10 cellular contexts compared by ENCODE assay signal in genomic region chr12:54415223-54415929, GRCh38. TPM values are rescaled to one million over a fixed set of nuclear protein-coding genes. Genes with fewer than 3 reads are reported as not detected.
DNase-seq lines count a peak whose midpoint lies in the region; TF ChIP-seq lines count a peak whose summit lies in the region.
"Had no signal": no experiment of that assay in that cellular context is flagged by ENCODE, and none has a peak within 500 bp of the region (broad histone marks: within the 10 kb centered on the region; RNA-seq: fewer than 3 reads in every experiment).

No MANE protein-coding gene starts in this region.

- H3K4me2 ChIP-seq in mammary epithelial cell (ENCODE audit: insufficient read depth, low read depth, low read length), result no peak overlapping the region
- peak overlapping the region; percentile 2 for H3K4me2 ChIP-seq in mesendoderm (ENCODE audit: low read length)
- no peak overlapping the region for H3K4me2 ChIP-seq in SK-N-SH
- no peak overlapping the region for H3K4me2 ChIP-seq in PC-9

- H3K9ac ChIP-seq in mammary epithelial cell (ENCODE audit: insufficient read depth, low read length) (no peak overlapping the region), mesendoderm (ENCODE audit: low read length) (peak overlapping the region; percentile 36), SK-N-SH (no peak overlapping the region)

- H2BK15ac ChIP-seq in mesendoderm (replicated peaks; ENCODE audit: low read depth), result no peak overlapping the region

- TF ChIP-seq RAD21 in SK-N-SH (IDR thresholded peaks at IDR 0.05; ENCODE audit: low read length), result no peak

- no peaks in the 10 kb centered on the region for H3K27me3 ChIP-seq in mammary epithelial cell (ENCODE audit: insufficient read depth, low read length)
- no peaks in the 10 kb centered on the region for H3K27me3 ChIP-seq in mesendoderm (ENCODE audit: insufficient read depth, low read length, poor library complexity)
- H3K27me3 ChIP-seq in SK-N-SH (ENCODE audit: insufficient read depth), result no peaks in the 10 kb centered on the region
- no peaks in the 10 kb centered on the region for H3K27me3 ChIP-seq in PC-9 (ENCODE audit: insufficient read depth, low read depth)
- H3K27me3 ChIP-seq: pancreas had no signal

- H3K4me3 Mint-ChIP-seq in MCF 10A (ENCODE audit: unreplicated experiment), result no peak overlapping the region
- peak overlapping the region; percentile 89 for H3K4me3 Mint-ChIP-seq in activated naive CD8-positive, alpha-beta T cell

- H2AFZ ChIP-seq in mammary epithelial cell (ENCODE audit: low read depth, low read length), result no peak overlapping the region
- H2AFZ ChIP-seq in SK-N-SH (ENCODE audit: low read depth), result no peak overlapping the region
- no peak overlapping the region for H2AFZ ChIP-seq in PC-9

- no peak for DNase-seq in MCF 10A (ENCODE audit: unreplicated experiment)
- no peak for DNase-seq in mammary epithelial cell
- DNase-seq in mesendoderm, result no peak
- DNase-seq in pons (ENCODE audit: low spot score), result no peak
- no peak for DNase-seq in SK-N-SH
- DNase-seq in PC-9, result no peak
- DNase-seq: NCI-H1417, pancreas had no signal

- H3F3A ChIP-seq in SK-N-SH (replicated peaks; ENCODE audit: insufficient read depth), result peaks cover 28% of the 10 kb centered on the region
- peaks cover 24% of the 10 kb centered on the region for H3F3A ChIP-seq in PC-9 (ENCODE audit: insufficient read depth, low read depth)

- peak overlapping the region; percentile 28 for H3K56ac ChIP-seq in mesendoderm (ENCODE audit: low read length)

- H3K27ac Mint-ChIP-seq in MCF 10A (ENCODE audit: low read depth, unreplicated experiment), result peak overlapping the region; percentile 28
- H3K27ac Mint-ChIP-seq in activated naive CD8-positive, alpha-beta T cell, result peak overlapping the region; percentile 94

- H3K4me3 ChIP-seq in mammary epithelial cell (replicated peaks in 1 of 3; ENCODE audit: insufficient read depth in 1 of 3, low read depth in 2 of 3, low read length in 3 of 3) (no peak overlapping the region), mesendoderm (ENCODE audit: low read length) (no peak overlapping the region), urinary bladder (ENCODE audit: low read depth, low read length) (peak overlapping the region; percentile 4), SK-N-SH (ENCODE audit: low read depth in 2 of 2, low read length in 1 of 2) (no peak overlapping the region), PC-9 (no peak overlapping the region)
- H3K4me3 ChIP-seq: pancreas had no signal

- H3K9me3 ChIP-seq in mammary epithelial cell (replicated peaks; ENCODE audit: insufficient read depth, low read length) (no peaks in the 10 kb centered on the region), SK-N-SH (no peaks in the 10 kb centered on the region), PC-9 (ENCODE audit: insufficient read depth, low read depth) (no peaks in the 10 kb centered on the region)
- H3K9me3 ChIP-seq: pancreas had no signal

- H3K9me3 Mint-ChIP-seq in MCF 10A (ENCODE audit: unreplicated experiment), result no peaks in the 10 kb centered on the region
- no peaks in the 10 kb centered on the region for H3K9me3 Mint-ChIP-seq in activated naive CD8-positive, alpha-beta T cell (ENCODE audit: low read depth)

- no peak overlapping the region for H4K5ac ChIP-seq in mesendoderm (ENCODE audit: low read length)

- intact Hi-C loops in MCF 10A (cut with micrococcal nuclease) (no loop called here), mammary epithelial cell (cut with micrococcal nuclease) (no loop called here), PC-9 (cut with micrococcal nuclease; ENCODE audit: unreplicated experiment) (no loop called here)

- H3K9me2 ChIP-seq in SK-N-SH (no peaks in the 10 kb centered on the region), PC-9 (ENCODE audit: insufficient read depth) (no peaks in the 10 kb centered on the region)

- POLR2A ChIA-PET in MCF 10A (lab: Yijun Ruan, JAX), result interaction anchor here (1.2 to 11.6 kb wide), 2 partner anchors 9 to 15 kb away, joined by 3 to 108 read pairs; no protein-coding TSS in a partner anchor
- POLR2A ChIA-PET in SK-N-SH (lab: Yijun Ruan, JAX), result interaction anchor here (1.2 kb wide), 1 partner anchor 13 kb away, joined by 3 read pairs; no protein-coding TSS in a partner anchor
- POLR2A ChIA-PET in PC-9 (lab: Charles Lee; ENCODE audit: unreplicated experiment), result no interaction called here

- no peaks in the 10 kb centered on the region for H3K27me3 Mint-ChIP-seq in MCF 10A (ENCODE audit: insufficient read depth, unreplicated experiment)
- no peaks in the 10 kb centered on the region for H3K27me3 Mint-ChIP-seq in activated naive CD8-positive, alpha-beta T cell

- H4K8ac ChIP-seq in mesendoderm (ENCODE audit: low read depth, low read length), result no peak overlapping the region

- TF ChIP-seq EP300 in SK-N-SH (IDR thresholded peaks at IDR 0.05; ENCODE audit: borderline replicate concordance in 1 of 2, low read depth in 1 of 2, low read length in 1 of 2), result no peak

- peaks cover 33% of the 10 kb centered on the region for H3K79me1 ChIP-seq in mesendoderm (ENCODE audit: low read length)

- H3K36me3 ChIP-seq in mammary epithelial cell (ENCODE audit: insufficient read depth, low read length), result peaks cover 3% of the 10 kb centered on the region
- H3K36me3 ChIP-seq in mesendoderm (ENCODE audit: control insufficient read depth, insufficient read depth, low read length), result peaks cover 3% of the 10 kb centered on the region
- no peaks in the 10 kb centered on the region for H3K36me3 ChIP-seq in urinary bladder (ENCODE audit: insufficient read depth)
- H3K36me3 ChIP-seq in SK-N-SH (replicated peaks in 1 of 2; ENCODE audit: control insufficient read depth in 1 of 2, insufficient read depth in 2 of 2, low read length in 1 of 2), result no peaks in the 10 kb centered on the region
- H3K36me3 ChIP-seq in PC-9 (ENCODE audit: low read depth), result no peaks in the 10 kb centered on the region
- H3K36me3 ChIP-seq: pancreas had no signal

- H3K4ac ChIP-seq in mesendoderm (ENCODE audit: low read depth, low read length), result no peak overlapping the region

- H3K27ac ChIP-seq in mammary epithelial cell (ENCODE audit: insufficient read depth, low read depth, low read length) (no peak overlapping the region), mesendoderm (ENCODE audit: low read depth, low read length) (no peak overlapping the region), urinary bladder (ENCODE audit: low read depth) (no peak overlapping the region), SK-N-SH (ENCODE audit: low read depth in 2 of 2, low read length in 1 of 2) (no peak overlapping the region), PC-9 (no peak overlapping the region)

- no peak overlapping the region for H2BK120ac ChIP-seq in mesendoderm (ENCODE audit: low read depth, low read length)

- H2BK5ac ChIP-seq in mesendoderm (ENCODE audit: low read length), result no peak overlapping the region

- H3K18ac ChIP-seq in mesendoderm (ENCODE audit: low read length), result no peak overlapping the region

- H3K36me3 Mint-ChIP-seq in MCF 10A (ENCODE audit: insufficient read depth, unreplicated experiment), result peaks cover 22% of the 10 kb centered on the region
- H3K36me3 Mint-ChIP-seq in activated naive CD8-positive, alpha-beta T cell, result no peaks in the 10 kb centered on the region

- no peak overlapping the region for H3K23ac ChIP-seq in mesendoderm (ENCODE audit: low read length)

- no TSS peak for BruUV-seq in MCF 10A (replicated peaks; lab: Mats Ljungman, UMichigan)
- BruUV-seq in mammary epithelial cell (replicated peaks; lab: Mats Ljungman, UMichigan), result no TSS peak
- BruUV-seq in PC-9 (replicated peaks; lab: Mats Ljungman, UMichigan), result no TSS peak

- peaks cover 48% of the 10 kb centered on the region for H3K4me1 Mint-ChIP-seq in MCF 10A (ENCODE audit: insufficient read depth, unreplicated experiment)
- H3K4me1 Mint-ChIP-seq in activated naive CD8-positive, alpha-beta T cell (ENCODE audit: low read depth), result peaks cover 76% of the 10 kb centered on the region

- no peaks in the 10 kb centered on the region for H4K20me1 ChIP-seq in mammary epithelial cell (ENCODE audit: insufficient read depth, low read length)
- no peaks in the 10 kb centered on the region for H4K20me1 ChIP-seq in SK-N-SH (ENCODE audit: insufficient read depth)
- H4K20me1 ChIP-seq in PC-9 (ENCODE audit: insufficient read depth), result no peaks in the 10 kb centered on the region

- CTCF ChIA-PET in MCF 10A (lab: Yijun Ruan, JAX) (interaction anchor here (0.6 to 14.2 kb wide), 11 partner anchors 14 to 897 kb away, joined by 3 to 316 read pairs (median 4); no protein-coding TSS in a partner anchor), mammary epithelial cell (lab: Charles Lee; ENCODE audit: low non-redundant PET) (interaction anchor here (1.0 kb wide), 1 partner anchor 57 kb away, joined by 4 read pairs; no protein-coding TSS in a partner anchor), SK-N-SH (lab: Yijun Ruan, JAX) (interaction anchor here (0.7 to 11.8 kb wide), 7 partner anchors 10 to 112 kb away, joined by 3 to 125 read pairs (median 4); no protein-coding TSS in a partner anchor), PC-9 (lab: Charles Lee) (interaction anchor here (0.6 to 1.1 kb wide), 2 partner anchors 27 to 659 kb away, joined by 4 to 8 read pairs; no protein-coding TSS in a partner anchor)

- dilution Hi-C loops in mammary epithelial cell (cut with HindIII; ENCODE audit: low sequenced_read_pairs), result no loop called here

- in situ Hi-C loops in mammary epithelial cell (cut with MboI; ENCODE audit: low sequenced_read_pairs in 2 of 2), result no loop called here

- H3K79me2 ChIP-seq in mammary epithelial cell (ENCODE audit: insufficient read depth, low read length), result peaks cover 85% of the 10 kb centered on the region
- H3K79me2 ChIP-seq in mesendoderm (ENCODE audit: control insufficient read depth, insufficient read depth, low read length), result peaks cover 73% of the 10 kb centered on the region
- peaks cover 81% of the 10 kb centered on the region for H3K79me2 ChIP-seq in SK-N-SH (ENCODE audit: insufficient read depth)
- H3K79me2 ChIP-seq in PC-9 (ENCODE audit: low read depth), result peaks cover 45% of the 10 kb centered on the region

- H3K4me1 ChIP-seq in mammary epithelial cell (ENCODE audit: insufficient read depth, low read length), result peaks cover 59% of the 10 kb centered on the region
- H3K4me1 ChIP-seq in mesendoderm (ENCODE audit: control insufficient read depth, low read depth, low read length), result peaks cover 30% of the 10 kb centered on the region
- peaks cover 1% of the 10 kb centered on the region for H3K4me1 ChIP-seq in urinary bladder (ENCODE audit: insufficient read depth)
- H3K4me1 ChIP-seq in SK-N-SH (ENCODE audit: control insufficient read depth in 1 of 2, insufficient read depth in 2 of 2, low read depth in 1 of 2, low read length in 1 of 2), result peaks cover 0 to 45% of the 10 kb centered on the region in 2 experiments; a peak in 3 of 4 replicates
- peaks cover 30% of the 10 kb centered on the region; the same call in 1 of the 2 replicates for H3K4me1 ChIP-seq in PC-9 (replicated peaks; ENCODE audit: insufficient read depth)

- TF ChIP-seq CTCF in MCF 10A (IDR thresholded peaks at IDR 0.05; ENCODE audit: unreplicated experiment), result no peak
- TF ChIP-seq CTCF in mammary epithelial cell (conservative IDR thresholded peaks at IDR 0.05 in 1 of 2, IDR thresholded peaks at IDR 0.05 in 1 of 2; ENCODE audit: extremely low read depth in 1 of 2, insufficient read depth in 1 of 2, low read depth in 1 of 2, low read length in 2 of 2), result no peak
- TF ChIP-seq CTCF in SK-N-SH (IDR thresholded peaks at IDR 0.05), result no peak
- TF ChIP-seq CTCF in PC-9 (conservative IDR thresholded peaks at IDR 0.05), result no peak

- WGBS in mammary epithelial cell (ENCODE audit: low coverage, missing lambda C conversion rate), result 89% methylated on average over 4 of the region's 4 CpGs
- WGBS in mesendoderm (ENCODE audit: extremely low coverage, insufficient coverage, low lambda C conversion rate), result no CpG with 5 or more reads among the region's 4 CpGs
- 44% methylated on average over 4 of the region's 4 CpGs for WGBS in urinary bladder
- WGBS in SK-N-SH (ENCODE audit: low lambda C conversion rate), result 89% methylated on average over 4 of the region's 4 CpGs

- H2AK5ac ChIP-seq in mesendoderm (ENCODE audit: low read length), result peak overlapping the region; percentile 6

RNA-seq across cellular contexts. Expression of gene ITGA5, which starts 3.7 kb away (rescaled TPM):
- total RNA-seq in MCF 10A (2022) (110 and 184 TPM in 2 replicates), mammary epithelial cell (100 to 1,000 TPM in 1 of 2 donors, 10 to 100 TPM in 1; 74.2 to 128 TPM), urinary bladder (139 TPM), PC-9 (2021) (26.7 and 28.4 TPM in 2 replicates)
- polyA plus RNA-seq in mammary epithelial cell (119 TPM), urinary bladder (702 TPM), SK-N-SH (2012; rRNA removed) (35.0 and 52.5 TPM in 2 replicates)
- polyA minus RNA-seq in mammary epithelial cell, result 238 TPM
- polyA plus RNA-seq in mesendoderm (2013, experiment 1 of 2), result 39.8 TPM
- 35.6 TPM for polyA plus RNA-seq in mesendoderm (2013, experiment 2 of 2)
- 19.5 and 32.7 TPM in 2 replicates for polyA plus RNA-seq in SK-N-SH (2012; cell fraction: cytosol; rRNA removed)
- 66.0 and 73.4 TPM in 2 replicates for polyA plus RNA-seq in SK-N-SH (2012; cell fraction: nucleus; rRNA removed)

RNA-seq across cellular contexts. Expression of gene ZNF385A, which starts 30.8 kb away (rescaled TPM):
- 8.3 and 9.0 TPM in 2 replicates for total RNA-seq in MCF 10A (2022)
- 100 to 1,000 TPM in 1 of 2 donors, 10 to 100 TPM in 1; 16.0 to 102 TPM for total RNA-seq in mammary epithelial cell
- polyA plus RNA-seq in mammary epithelial cell, result 11.7 TPM
- polyA minus RNA-seq in mammary epithelial cell, result 124 TPM
- 6.6 TPM for polyA plus RNA-seq in mesendoderm (2013, experiment 1 of 2)
- polyA plus RNA-seq in mesendoderm (2013, experiment 2 of 2), result 6.0 TPM
- total RNA-seq in urinary bladder, result 5.0 TPM
- polyA plus RNA-seq in urinary bladder, result 26.3 TPM
- polyA plus RNA-seq in SK-N-SH (2012; rRNA removed), result 1.5 and 2.6 TPM in 2 replicates
- 1.4 and 3.0 TPM in 2 replicates for polyA plus RNA-seq in SK-N-SH (2012; cell fraction: cytosol; rRNA removed)
- polyA plus RNA-seq in SK-N-SH (2012; cell fraction: nucleus; rRNA removed), result 2.3 and 3.7 TPM in 2 replicates
- total RNA-seq in PC-9 (2021), result 17.2 and 18.0 TPM in 2 replicates

RNA-seq across cellular contexts. Expression of gene GPR84, which starts 51.1 kb away (rescaled TPM):
- total RNA-seq in MCF 10A (2022), result 0.17 TPM in 1 of 2 replicates, not detected in the other
- under 1 TPM; 0.17 to 0.33 TPM for total RNA-seq in mammary epithelial cell
- 0.11 TPM for polyA plus RNA-seq in mammary epithelial cell
- not detected for polyA minus RNA-seq in mammary epithelial cell
- not detected for polyA plus RNA-seq in mesendoderm (2013, experiment 1 of 2)
- not detected for polyA plus RNA-seq in mesendoderm (2013, experiment 2 of 2)
- total RNA-seq in urinary bladder, result 0.26 TPM
- polyA plus RNA-seq in urinary bladder, result 0.96 TPM
- polyA plus RNA-seq in SK-N-SH (2012; rRNA removed), result 0.03 TPM in 1 of 2 replicates, not detected in the other
- polyA plus RNA-seq in SK-N-SH (2012; cell fraction: cytosol; rRNA removed), result not detected in 2 replicates
- polyA plus RNA-seq in SK-N-SH (2012; cell fraction: nucleus; rRNA removed), result 0.18 and 0.23 TPM in 2 replicates
- not detected in 2 replicates for total RNA-seq in PC-9 (2021)

RNA-seq across cellular contexts. Expression of gene GTSF1, which starts 58.0 kb away (rescaled TPM):
- total RNA-seq in MCF 10A (2022) (not detected in 2 replicates), mammary epithelial cell (not detected), urinary bladder (not detected), PC-9 (2021) (not detected in 2 replicates)
- polyA plus RNA-seq in mammary epithelial cell (not detected), urinary bladder (0.30 TPM), SK-N-SH (2012; rRNA removed) (36.0 and 37.3 TPM in 2 replicates)
- not detected for polyA minus RNA-seq in mammary epithelial cell
- 2.7 TPM for polyA plus RNA-seq in mesendoderm (2013, experiment 1 of 2)
- polyA plus RNA-seq in mesendoderm (2013, experiment 2 of 2), result 2.8 TPM
- 36.6 and 36.7 TPM in 2 replicates for polyA plus RNA-seq in SK-N-SH (2012; cell fraction: cytosol; rRNA removed)
- 15.9 and 22.9 TPM in 2 replicates for polyA plus RNA-seq in SK-N-SH (2012; cell fraction: nucleus; rRNA removed)
- polyA plus RNA-seq: pancreas had no signal
